In genomic region chr3:44039006-44039405, GRCh38 we compare ENCODE assay signal across 16 cellular contexts.
DNase-seq lines count a peak whose midpoint lies in the region; ATAC-seq, FAIRE-seq and TF ChIP-seq lines count a peak whose summit lies in the region.
"Had no signal": no experiment of that assay in that cellular context is flagged by ENCODE, and none has a peak within 500 bp of the region (broad histone marks: within the 10 kb centered on the region; RNA-seq: fewer than 3 reads in every experiment).

No MANE protein-coding gene starts in this region.

- no peak overlapping the region for H3K14ac ChIP-seq in trophoblast cell (ENCODE audit: low read length)

- no peak overlapping the region for H2BK120ac ChIP-seq in trophoblast cell (ENCODE audit: insufficient read depth, low read length, poor library complexity)

- H2BK5ac ChIP-seq in trophoblast cell (ENCODE audit: low read depth, low read length, poor library complexity) = no peak overlapping the region

- H3K79me1 ChIP-seq in trophoblast cell (ENCODE audit: low read length) = no peaks in the 10 kb centered on the region

- H3K36me3 ChIP-seq in bronchial epithelial cell (ENCODE audit: control insufficient read depth, insufficient read depth, low read length) (no peaks in the 10 kb centered on the region), trophoblast cell (ENCODE audit: control insufficient read depth in 1 of 2, insufficient read depth in 2 of 2, low read length in 2 of 2) (no peaks in the 10 kb centered on the region), MM.1S (replicated peaks; ENCODE audit: insufficient read depth, low read length) (no peaks in the 10 kb centered on the region)
- H3K36me3 ChIP-seq: HAP-1 had no signal

- H3K27me3 ChIP-seq in bronchial epithelial cell (ENCODE audit: control insufficient read depth, insufficient read depth, low read length) = no peaks in the 10 kb centered on the region
- no peaks in the 10 kb centered on the region for H3K27me3 ChIP-seq in trophoblast cell (ENCODE audit: insufficient read depth, low read length)
- no peaks in the 10 kb centered on the region for H3K27me3 ChIP-seq in MM.1S (replicated peaks; ENCODE audit: insufficient read depth, low read length)

- no peak overlapping the region for H4K8ac ChIP-seq in trophoblast cell (ENCODE audit: low read depth, low read length)

- H4K12ac ChIP-seq in trophoblast cell (ENCODE audit: low read depth, low read length) = no peak overlapping the region

- no peaks in the 10 kb centered on the region for H4K20me1 ChIP-seq in MM.1S (ENCODE audit: insufficient read depth, low read length)

- FAIRE-seq in bronchial epithelial cell (lab: Jason Lieb, UNC) = no peak
- FAIRE-seq: D721Med, G401.6, HepG2 had no signal

- H3K9me3 Mint-ChIP-seq in activated T-cell treated with anti-CD3 and anti-CD28 coated beads, Interleukin-2, amount 50 U/mL, for 72 hours = no peaks in the 10 kb centered on the region
- H3K9me3 Mint-ChIP-seq: CD4-positive, alpha-beta T cell had no signal

- no peak overlapping the region for H3K23ac ChIP-seq in trophoblast cell (ENCODE audit: low read length)

- no CpG with 5 or more reads among the region's 2 CpGs for WGBS in trophoblast cell (ENCODE audit: extremely low coverage, insufficient coverage, insufficient read length)

- TF ChIP-seq CTCF in bronchial epithelial cell (IDR thresholded peaks at IDR 0.05; ENCODE audit: insufficient read depth, low read length, severe bottlenecking) (no peak), MM.1S (IDR thresholded peaks at IDR 0.05; ENCODE audit: low read length) (no peak)

- H3F3A ChIP-seq in MM.1S (ENCODE audit: insufficient read depth, low read length) = no peaks in the 10 kb centered on the region

- H3K9me2 ChIP-seq in MM.1S (replicated peaks; ENCODE audit: insufficient read depth, low read length) = no peaks in the 10 kb centered on the region

- no peak for ATAC-seq in activated T-cell treated with anti-CD3 and anti-CD28 coated beads, Interleukin-2, amount 50 U/mL, for 72 hours (replicated peaks in 1 of 2)
- ATAC-seq: HepG2 had no signal

- no peak overlapping the region for H2BK12ac ChIP-seq in trophoblast cell (ENCODE audit: low read length)

- peak overlapping the region; percentile 41 for H3K9ac ChIP-seq in trophoblast cell (ENCODE audit: low read length)
- no peak overlapping the region for H3K9ac ChIP-seq in MM.1S (ENCODE audit: low read length)
- H3K9ac ChIP-seq: GM23248 had no signal

- no peak overlapping the region for H2AK5ac ChIP-seq in trophoblast cell (ENCODE audit: low read length)

- no peaks in the 10 kb centered on the region for H3K4me1 Mint-ChIP-seq in activated T-cell treated with anti-CD3 and anti-CD28 coated beads, Interleukin-2, amount 50 U/mL, for 72 hours (ENCODE audit: low read depth)

- no peak overlapping the region for H3K18ac ChIP-seq in trophoblast cell (ENCODE audit: low read length)

- H3K4me2 ChIP-seq in trophoblast cell (ENCODE audit: low read length) = no peak overlapping the region
- H3K4me2 ChIP-seq in MM.1S (ENCODE audit: low read depth, low read length) = no peak overlapping the region

- H3K79me2 ChIP-seq in trophoblast cell (ENCODE audit: control insufficient read depth, insufficient read depth, low read length, poor library complexity) = no peaks in the 10 kb centered on the region
- H3K79me2 ChIP-seq in MM.1S (ENCODE audit: low read length) = no peaks in the 10 kb centered on the region; the same call in none of the 2 replicates

- H3K4me3 Mint-ChIP-seq in activated T-cell treated with anti-CD3 and anti-CD28 coated beads, Interleukin-2, amount 50 U/mL, for 72 hours = no peak overlapping the region
- H3K4me3 Mint-ChIP-seq: CD4-positive, alpha-beta T cell had no signal

- H3K9me3 ChIP-seq in trophoblast cell (ENCODE audit: insufficient read depth, low read depth, low read length) (no peaks in the 10 kb centered on the region), MM.1S (replicated peaks; ENCODE audit: insufficient read depth, low read length) (no peaks in the 10 kb centered on the region)
- H3K9me3 ChIP-seq: Caco-2, HAP-1 had no signal

- H4K91ac ChIP-seq in trophoblast cell (ENCODE audit: low read depth, low read length) = no peak overlapping the region

- peak; percentile 52 for DNase-seq in M059J (ENCODE audit: low read depth)
- DNase-seq in RPMI7951 (ENCODE audit: low read depth) = peak; percentile 24
- peak; percentile 63 for DNase-seq in bronchial epithelial cell (ENCODE audit: low read depth)
- no peak for DNase-seq in trophoblast cell
- no peak for DNase-seq in MM.1S
- no peak for DNase-seq in activated T-cell treated with anti-CD3 and anti-CD28 coated beads, Interleukin-2, amount 50 U/mL, for 72 hours
- DNase-seq in dedifferentiated amniotic fluid mesenchymal stem cell (ENCODE audit: extremely low spot score) = no peak
- DNase-seq: 8988T; Caco-2; CD4-positive, alpha-beta T cell; GM23248 had no signal

- H3K4me1 ChIP-seq in trophoblast cell (ENCODE audit: control insufficient read depth in 1 of 2, insufficient read depth in 2 of 2, low read length in 2 of 2) (peaks cover 0 to 2% of the 10 kb centered on the region in 2 experiments), MM.1S (ENCODE audit: low read length) (peaks cover 6% of the 10 kb centered on the region; the same call in 1 of the 2 replicates)
- H3K4me1 ChIP-seq: Caco-2, HAP-1 had no signal

- H3K27ac ChIP-seq in trophoblast cell (ENCODE audit: low read depth, low read length) (no peak overlapping the region), MM.1S (ENCODE audit: low read length) (no peak overlapping the region)
- H3K27ac ChIP-seq: C4-2B, GM23248 had no signal

- H3K4ac ChIP-seq in trophoblast cell (ENCODE audit: low read depth, low read length) = no peak overlapping the region

- H3K27me3 Mint-ChIP-seq in activated T-cell treated with anti-CD3 and anti-CD28 coated beads, Interleukin-2, amount 50 U/mL, for 72 hours (ENCODE audit: low read depth) = peaks cover 14% of the 10 kb centered on the region

- H3K27ac Mint-ChIP-seq in activated T-cell treated with anti-CD3 and anti-CD28 coated beads, Interleukin-2, amount 50 U/mL, for 72 hours = no peak overlapping the region
- H3K27ac Mint-ChIP-seq: CD4-positive, alpha-beta T cell had no signal

- no peak overlapping the region for H2AFZ ChIP-seq in trophoblast cell (ENCODE audit: insufficient read depth, low read length, poor library complexity)
- H2AFZ ChIP-seq in MM.1S (ENCODE audit: low read length) = no peak overlapping the region
- H2AFZ ChIP-seq: GM23248 had no signal

- no peaks in the 10 kb centered on the region for H3K36me3 Mint-ChIP-seq in activated T-cell treated with anti-CD3 and anti-CD28 coated beads, Interleukin-2, amount 50 U/mL, for 72 hours (ENCODE audit: insufficient read depth in 2 of 2)

- no peak overlapping the region for H3K4me3 ChIP-seq in bronchial epithelial cell (ENCODE audit: low read depth, low read length)
- H3K4me3 ChIP-seq in trophoblast cell (ENCODE audit: low read depth, low read length) = no peak overlapping the region
- H3K4me3 ChIP-seq in MM.1S (ENCODE audit: low read length) = no peak overlapping the region
- H3K4me3 ChIP-seq: GM23248, HAP-1 had no signal

Comparison
In these comparisons a context has a peak if more than half of its experiments do, and no peak if none do; other contexts are left out.
1. DNase-seq: peak in M059J (single experiment), RPMI7951 (single experiment) and bronchial epithelial cell (single experiment); none in trophoblast cell (0 of 2), MM.1S (single experiment), activated T-cell treated with anti-CD3 and anti-CD28 coated beads, Interleukin-2, amount 50 U/mL, for 72 hours (0 of 2) and dedifferentiated amniotic fluid mesenchymal stem cell (single experiment).